In genomic region chr16:85153046-85153445, GRCh38 we compare ENCODE assay signal across 2 cellular contexts.
TF ChIP-seq lines count a peak whose summit lies in the region.

No MANE protein-coding gene starts in this region.

TF ChIP-seq in GM12878, 131 proteins besides CTCF, POLR2A, EP300 and RAD21:
- TF ChIP-seq ZNF274 (IDR thresholded peaks at IDR 0.05; ENCODE audit: insufficient read depth, insufficient read length) (no peak), GATAD2B (conservative IDR thresholded peaks at IDR 0.05; ENCODE audit: low read depth) (no peak), WRNIP1 (IDR thresholded peaks at IDR 0.05; ENCODE audit: borderline replicate concordance, low read depth, low read length) (no peak), TARDBP (IDR thresholded peaks at IDR 0.05; ENCODE audit: borderline replicate concordance) (no peak), PBX3 (IDR thresholded peaks at IDR 0.05; ENCODE audit: insufficient replicate concordance, low read depth, low read length) (no peak), KAT2A (conservative IDR thresholded peaks at IDR 0.05; ENCODE audit: control insufficient read depth, low read depth, low read length) (no peak), CUX1 (IDR thresholded peaks at IDR 0.05; ENCODE audit: insufficient replicate concordance, low read depth, low read length) (no peak)

TF ChIP-seq in SK-N-SH, 30 proteins besides CTCF, POLR2A, EP300 and RAD21:
- TF ChIP-seq USF1 (IDR thresholded peaks at IDR 0.05; ENCODE audit: borderline replicate concordance, low read depth) (no peak), GATA2 (CRISPR knock-in tag; IDR thresholded peaks at IDR 0.05) (no peak), NRF1 (IDR thresholded peaks at IDR 0.05; ENCODE audit: low read depth, low read length) (no peak)
